16 cellular contexts compared by ENCODE assay signal in genomic region chr22:37336474-37337028, GRCh38. TPM values are rescaled to one million over a fixed set of nuclear protein-coding genes. Genes with fewer than 3 reads are reported as not detected.
"Had no signal": no experiment of that assay in that cellular context is flagged by ENCODE, and none has a peak within 500 bp of the region (broad histone marks: within the 10 kb centered on the region; RNA-seq: fewer than 3 reads in every experiment).

No MANE protein-coding gene starts in this region.

- H3K4me2 ChIP-seq: hepatocyte had no signal

- H3K27ac ChIP-seq: adrenal gland, esophagus muscularis mucosa, hepatocyte, left lung, right atrium auricular region, testis, VCaP had no signal

- H2AFZ ChIP-seq: hepatocyte had no signal

- H3K9me3 ChIP-seq: adrenal gland, esophagus muscularis mucosa, left lung, right atrium auricular region, testis had no signal

- H3K4me3 ChIP-seq: adrenal gland, esophagus muscularis mucosa, hepatocyte, left lung, right atrium auricular region, testis had no signal

- H3K36me3 ChIP-seq: adrenal gland, esophagus muscularis mucosa, left lung, right atrium auricular region had no signal

- ATAC-seq: left lung; natural killer cell; stimulated activated naive CD8-positive, alpha-beta T cell treated with anti-CD3 and anti-CD28 coated beads, Interleukin-15, amount 100 ng/mL, for 72 hours had no signal

- DNase-seq: activated CD4-positive, alpha-beta memory T cell treated with anti-CD3 and anti-CD28 coated beads, Interleukin-2, amount 10 ng/mL, durations not matched to agents 7 days and 5 days; activated naive CD4-positive, alpha-beta T cell treated with anti-CD3 and anti-CD28 coated beads, Interleukin-2, amount 50 U/mL, for 16 hours; activated T-cell treated with anti-CD3 and anti-CD28 coated beads, Interleukin-2, amount 50 U/mL, for 24 hours; adrenal gland; caudate nucleus; islet precursor cell; natural killer cell; nucleus accumbens; stimulated activated naive CD8-positive, alpha-beta T cell treated with anti-CD3 and anti-CD28 coated beads, Interleukin-15, amount 100 ng/mL, for 72 hours; testis had no signal

- H3K27me3 ChIP-seq: testis had no signal

- H3K4me1 ChIP-seq: adrenal gland, left lung, testis had no signal

RNA-seq across cellular contexts. Expression of gene CYTH4, which starts 54.2 kb away (rescaled TPM):
- total RNA-seq: progenitor cell of endocrine pancreas had no signal
